Comparison of ENCODE assay signal across 1 cellular context in the genomic region with DNA sequence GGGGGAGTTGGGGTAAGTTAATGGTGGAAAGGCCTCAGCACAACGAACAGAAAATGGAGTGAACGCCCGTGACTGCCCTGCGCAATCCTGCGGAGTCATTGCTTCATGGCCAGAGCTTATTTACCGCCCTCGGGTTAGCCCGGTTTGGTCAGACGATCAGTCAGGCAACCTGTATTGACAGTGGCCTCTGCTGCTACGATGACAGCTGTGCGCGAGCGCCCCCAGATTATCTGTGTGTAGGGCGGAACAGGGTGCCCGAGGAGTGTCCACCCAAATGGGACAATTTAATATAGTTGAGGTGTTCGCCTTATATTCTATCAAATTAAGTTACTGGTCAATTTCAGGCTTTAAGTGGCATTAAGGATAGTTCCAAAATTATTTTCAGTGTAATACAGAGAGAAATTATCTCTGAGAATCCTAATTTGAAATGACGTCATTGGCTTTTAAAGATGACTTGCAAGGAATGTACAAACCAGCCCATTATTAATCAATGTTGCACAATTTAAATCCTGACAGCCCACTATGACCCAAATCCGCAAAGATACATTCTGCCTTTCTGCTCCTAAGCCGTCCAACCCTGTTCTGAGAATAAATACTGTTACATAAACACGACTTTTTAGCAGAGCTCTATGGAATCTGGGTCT.
A peak's percentile ranks its signal among the peaks of the same experiment; 100 is the strongest.
TF ChIP-seq lines count a peak whose summit lies in the region.

No MANE protein-coding gene starts in this region.

TF ChIP-seq in K562, 482 proteins besides CTCF, POLR2A, EP300 and RAD21 (continued from another document and continues in another):
- TF ChIP-seq ZNF395 (CRISPR knock-in tag; IDR thresholded peaks at IDR 0.05), result no peak; the same call in 1 of the 2 replicates
- TF ChIP-seq KDM2B (CRISPR knock-in tag; IDR thresholded peaks at IDR 0.05), result no peak
- TF ChIP-seq ZEB2 (IDR thresholded peaks at IDR 0.05), result no peak
- TF ChIP-seq, protein P1, sequence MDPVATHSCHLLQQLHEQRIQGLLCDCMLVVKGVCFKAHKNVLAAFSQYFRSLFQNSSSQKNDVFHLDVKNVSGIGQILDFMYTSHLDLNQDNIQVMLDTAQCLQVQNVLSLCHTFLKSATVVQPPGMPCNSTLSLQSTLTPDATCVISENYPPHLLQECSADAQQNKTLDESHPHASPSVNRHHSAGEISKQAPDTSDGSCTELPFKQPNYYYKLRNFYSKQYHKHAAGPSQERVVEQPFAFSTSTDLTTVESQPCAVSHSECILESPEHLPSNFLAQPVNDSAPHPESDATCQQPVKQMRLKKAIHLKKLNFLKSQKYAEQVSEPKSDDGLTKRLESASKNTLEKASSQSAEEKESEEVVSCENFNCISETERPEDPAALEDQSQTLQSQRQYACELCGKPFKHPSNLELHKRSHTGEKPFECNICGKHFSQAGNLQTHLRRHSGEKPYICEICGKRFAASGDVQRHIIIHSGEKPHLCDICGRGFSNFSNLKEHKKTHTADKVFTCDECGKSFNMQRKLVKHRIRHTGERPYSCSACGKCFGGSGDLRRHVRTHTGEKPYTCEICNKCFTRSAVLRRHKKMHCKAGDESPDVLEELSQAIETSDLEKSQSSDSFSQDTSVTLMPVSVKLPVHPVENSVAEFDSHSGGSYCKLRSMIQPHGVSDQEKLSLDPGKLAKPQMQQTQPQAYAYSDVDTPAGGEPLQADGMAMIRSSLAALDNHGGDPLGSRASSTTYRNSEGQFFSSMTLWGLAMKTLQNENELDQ (CRISPR knock-in tag; IDR thresholded peaks at IDR 0.05; ENCODE audit: borderline replicate concordance), result no peak
- peak; percentile 86 for TF ChIP-seq CEBPB (tag; IDR thresholded peaks at IDR 0.05)
- TF ChIP-seq MCM7 (IDR thresholded peaks at IDR 0.05), result no peak
- TF ChIP-seq ZBTB8A (IDR thresholded peaks at IDR 0.05; ENCODE audit: partially characterized antibody), result no peak
- TF ChIP-seq, protein P2, sequence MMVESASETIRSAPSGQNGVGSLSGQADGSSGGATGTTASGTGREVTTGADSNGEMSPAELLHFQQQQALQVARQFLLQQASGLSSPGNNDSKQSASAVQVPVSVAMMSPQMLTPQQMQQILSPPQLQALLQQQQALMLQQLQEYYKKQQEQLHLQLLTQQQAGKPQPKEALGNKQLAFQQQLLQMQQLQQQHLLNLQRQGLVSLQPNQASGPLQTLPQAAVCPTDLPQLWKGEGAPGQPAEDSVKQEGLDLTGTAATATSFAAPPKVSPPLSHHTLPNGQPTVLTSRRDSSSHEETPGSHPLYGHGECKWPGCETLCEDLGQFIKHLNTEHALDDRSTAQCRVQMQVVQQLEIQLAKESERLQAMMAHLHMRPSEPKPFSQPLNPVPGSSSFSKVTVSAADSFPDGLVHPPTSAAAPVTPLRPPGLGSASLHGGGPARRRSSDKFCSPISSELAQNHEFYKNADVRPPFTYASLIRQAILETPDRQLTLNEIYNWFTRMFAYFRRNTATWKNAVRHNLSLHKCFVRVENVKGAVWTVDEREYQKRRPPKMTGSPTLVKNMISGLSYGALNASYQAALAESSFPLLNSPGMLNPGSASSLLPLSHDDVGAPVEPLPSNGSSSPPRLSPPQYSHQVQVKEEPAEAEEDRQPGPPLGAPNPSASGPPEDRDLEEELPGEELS (CRISPR knock-in tag; IDR thresholded peaks at IDR 0.05; ENCODE audit: borderline replicate concordance), result no peak
- no peak for TF ChIP-seq TFAM (CRISPR knock-in tag; conservative IDR thresholded peaks at IDR 0.05)
- TF ChIP-seq ZNF408 (CRISPR knock-in tag; IDR thresholded peaks at IDR 0.05; ENCODE audit: low read depth), result no peak
- TF ChIP-seq, protein P3, sequence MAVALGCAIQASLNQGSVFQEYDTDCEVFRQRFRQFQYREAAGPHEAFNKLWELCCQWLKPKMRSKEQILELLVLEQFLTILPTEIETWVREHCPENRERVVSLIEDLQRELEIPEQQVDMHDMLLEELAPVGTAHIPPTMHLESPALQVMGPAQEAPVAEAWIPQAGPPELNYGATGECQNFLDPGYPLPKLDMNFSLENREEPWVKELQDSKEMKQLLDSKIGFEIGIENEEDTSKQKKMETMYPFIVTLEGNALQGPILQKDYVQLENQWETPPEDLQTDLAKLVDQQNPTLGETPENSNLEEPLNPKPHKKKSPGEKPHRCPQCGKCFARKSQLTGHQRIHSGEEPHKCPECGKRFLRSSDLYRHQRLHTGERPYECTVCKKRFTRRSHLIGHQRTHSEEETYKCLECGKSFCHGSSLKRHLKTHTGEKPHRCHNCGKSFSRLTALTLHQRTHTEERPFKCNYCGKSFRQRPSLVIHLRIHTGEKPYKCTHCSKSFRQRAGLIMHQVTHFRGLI (CRISPR knock-in tag; IDR thresholded peaks at IDR 0.05), result no peak
- TF ChIP-seq ZNF511 (CRISPR knock-in tag; IDR thresholded peaks at IDR 0.05), result no peak
- TF ChIP-seq CBFB (CRISPR knock-in tag; IDR thresholded peaks at IDR 0.05), result no peak
- no peak for TF ChIP-seq POLR2AphosphoS2 (IDR thresholded peaks at IDR 0.05; ENCODE audit: low read length)
- TF ChIP-seq, protein P4, sequence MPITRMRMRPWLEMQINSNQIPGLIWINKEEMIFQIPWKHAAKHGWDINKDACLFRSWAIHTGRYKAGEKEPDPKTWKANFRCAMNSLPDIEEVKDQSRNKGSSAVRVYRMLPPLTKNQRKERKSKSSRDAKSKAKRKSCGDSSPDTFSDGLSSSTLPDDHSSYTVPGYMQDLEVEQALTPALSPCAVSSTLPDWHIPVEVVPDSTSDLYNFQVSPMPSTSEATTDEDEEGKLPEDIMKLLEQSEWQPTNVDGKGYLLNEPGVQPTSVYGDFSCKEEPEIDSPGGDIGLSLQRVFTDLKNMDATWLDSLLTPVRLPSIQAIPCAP (CRISPR knock-in tag; IDR thresholded peaks at IDR 0.05; ENCODE audit: borderline replicate concordance), result no peak
- no peak for TF ChIP-seq HNRNPUL1 (IDR thresholded peaks at IDR 0.05; ENCODE audit: low read length)
- no peak for TF ChIP-seq SUPT5H (IDR thresholded peaks at IDR 0.05)
- TF ChIP-seq NCOA1 (IDR thresholded peaks at IDR 0.05; ENCODE audit: low read depth), result no peak
- TF ChIP-seq FOXA1 (IDR thresholded peaks at IDR 0.05; ENCODE audit: borderline replicate concordance), result no peak
- no peak for TF ChIP-seq PTRF (tag; IDR thresholded peaks at IDR 0.05)
- TF ChIP-seq TSHZ1 (CRISPR knock-in tag; IDR thresholded peaks at IDR 0.05), result no peak
- no peak for TF ChIP-seq SNRNP70 (optimal IDR thresholded peaks at IDR 0.05; ENCODE audit: low read depth, low read length)
- TF ChIP-seq PYGO2 (tag; IDR thresholded peaks at IDR 0.05), result no peak
- no peak for TF ChIP-seq PURB (CRISPR knock-in tag; IDR thresholded peaks at IDR 0.05; ENCODE audit: low read depth)
- no peak; the same call in 1 of the 2 replicates for TF ChIP-seq MAFG (tag; conservative IDR thresholded peaks at IDR 0.05)
- TF ChIP-seq, protein P5, sequence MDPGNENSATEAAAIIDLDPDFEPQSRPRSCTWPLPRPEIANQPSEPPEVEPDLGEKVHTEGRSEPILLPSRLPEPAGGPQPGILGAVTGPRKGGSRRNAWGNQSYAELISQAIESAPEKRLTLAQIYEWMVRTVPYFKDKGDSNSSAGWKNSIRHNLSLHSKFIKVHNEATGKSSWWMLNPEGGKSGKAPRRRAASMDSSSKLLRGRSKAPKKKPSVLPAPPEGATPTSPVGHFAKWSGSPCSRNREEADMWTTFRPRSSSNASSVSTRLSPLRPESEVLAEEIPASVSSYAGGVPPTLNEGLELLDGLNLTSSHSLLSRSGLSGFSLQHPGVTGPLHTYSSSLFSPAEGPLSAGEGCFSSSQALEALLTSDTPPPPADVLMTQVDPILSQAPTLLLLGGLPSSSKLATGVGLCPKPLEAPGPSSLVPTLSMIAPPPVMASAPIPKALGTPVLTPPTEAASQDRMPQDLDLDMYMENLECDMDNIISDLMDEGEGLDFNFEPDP (CRISPR knock-in tag; IDR thresholded peaks at IDR 0.05), result no peak
- TF ChIP-seq CBX8 (IDR thresholded peaks at IDR 0.05; ENCODE audit: borderline replicate concordance, extremely low read depth, low read depth, low read length, poor library complexity, severe bottlenecking), result no peak
- TF ChIP-seq ZNF197 (CRISPR knock-in tag; IDR thresholded peaks at IDR 0.05; ENCODE audit: low read depth), result no peak
- no peak for TF ChIP-seq ZKSCAN8 (CRISPR knock-in tag; IDR thresholded peaks at IDR 0.05)
- TF ChIP-seq, protein P6, sequence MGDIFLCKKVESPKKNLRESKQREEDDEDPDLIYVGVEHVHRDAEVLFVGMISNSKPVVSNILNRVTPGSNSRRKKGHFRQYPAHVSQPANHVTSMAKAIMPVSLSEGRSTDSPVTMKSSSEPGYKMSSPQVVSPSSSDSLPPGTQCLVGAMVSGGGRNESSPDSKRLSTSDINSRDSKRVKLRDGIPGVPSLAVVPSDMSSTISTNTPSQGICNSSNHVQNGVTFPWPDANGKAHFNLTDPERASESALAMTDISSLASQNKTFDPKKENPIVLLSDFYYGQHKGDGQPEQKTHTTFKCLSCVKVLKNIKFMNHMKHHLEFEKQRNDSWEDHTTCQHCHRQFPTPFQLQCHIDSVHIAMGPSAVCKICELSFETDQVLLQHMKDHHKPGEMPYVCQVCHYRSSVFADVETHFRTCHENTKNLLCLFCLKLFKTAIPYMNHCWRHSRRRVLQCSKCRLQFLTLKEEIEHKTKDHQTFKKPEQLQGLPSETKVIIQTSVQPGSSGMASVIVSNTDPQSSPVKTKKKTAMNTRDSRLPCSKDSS (IDR thresholded peaks at IDR 0.05; ENCODE audit: low read depth, partially characterized antibody), result no peak
- TF ChIP-seq ZNF217 (CRISPR knock-in tag; IDR thresholded peaks at IDR 0.05), result no peak
- no peak for TF ChIP-seq ERF (CRISPR knock-in tag; IDR thresholded peaks at IDR 0.05)
- TF ChIP-seq SMAD2 (IDR thresholded peaks at IDR 0.05; ENCODE audit: low read depth, low read length), result no peak
- no peak for TF ChIP-seq ZNF165 (CRISPR knock-in tag; IDR thresholded peaks at IDR 0.05; ENCODE audit: borderline replicate concordance)
- TF ChIP-seq MAFF (IDR thresholded peaks at IDR 0.05; ENCODE audit: low read length), result peak; percentile 27; the same call in 1 of the 2 replicates
- TF ChIP-seq DLX4 (CRISPR knock-in tag; IDR thresholded peaks at IDR 0.05), result no peak
- no peak for TF ChIP-seq ESRRA (IDR thresholded peaks at IDR 0.05; ENCODE audit: borderline replicate concordance, low read depth)
- no peak for TF ChIP-seq HOXB6 (CRISPR knock-in tag; IDR thresholded peaks at IDR 0.05; ENCODE audit: borderline replicate concordance)
- TF ChIP-seq NFIC (IDR thresholded peaks at IDR 0.05), result no peak
- TF ChIP-seq FOXM1 (IDR thresholded peaks at IDR 0.05; ENCODE audit: low read depth), result no peak
- no peak for TF ChIP-seq FOXM1 (CRISPR knock-in tag; IDR thresholded peaks at IDR 0.05; ENCODE audit: low read depth)
- no peak for TF ChIP-seq GTF2B (IDR thresholded peaks at IDR 0.05; ENCODE audit: extremely low read depth, insufficient read length)
- no peak for TF ChIP-seq LARP7 (IDR thresholded peaks at IDR 0.05)
- TF ChIP-seq STAG1 (CRISPR knock-in tag; IDR thresholded peaks at IDR 0.05; ENCODE audit: borderline replicate concordance), result no peak
- TF ChIP-seq COPS2 (conservative IDR thresholded peaks at IDR 0.05), result no peak
- no peak for TF ChIP-seq MTA3 (IDR thresholded peaks at IDR 0.05; ENCODE audit: borderline replicate concordance)
- no peak for TF ChIP-seq ADNP (tag; IDR thresholded peaks at IDR 0.05)
